In the genomic region with DNA sequence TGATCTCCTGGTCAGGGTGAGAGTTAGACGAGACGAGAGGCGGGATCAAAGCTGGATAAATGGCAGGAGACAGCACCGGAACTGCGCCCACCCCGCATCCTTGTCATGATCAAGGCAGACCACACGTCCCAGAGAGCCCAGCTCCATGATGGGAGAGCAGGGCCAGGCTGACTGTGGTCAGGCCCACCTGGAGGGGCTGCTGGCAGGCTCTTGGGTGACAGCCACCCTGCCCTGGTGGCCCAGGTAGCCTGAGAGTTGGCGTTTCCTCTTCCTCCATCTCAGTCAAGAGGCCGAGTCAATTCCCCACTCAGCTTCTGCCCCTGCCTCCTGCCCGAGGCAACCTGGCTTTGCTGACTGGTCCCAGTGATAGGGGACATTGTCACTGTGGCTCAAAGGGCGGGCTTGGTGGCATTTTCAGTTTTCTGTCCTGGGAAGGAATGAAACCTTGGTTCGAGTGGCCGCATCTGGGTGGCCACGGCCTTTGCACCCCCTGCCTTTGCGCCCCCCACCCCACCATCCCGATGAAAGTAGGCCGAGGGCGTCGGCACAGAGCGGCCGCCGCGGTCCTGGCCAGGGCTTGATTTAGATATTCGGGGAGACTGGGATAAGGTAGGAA, we compare ENCODE assay signal across 11 cellular contexts.
DNase-seq lines count a peak whose midpoint lies in the region; ATAC-seq and TF ChIP-seq lines count a peak whose summit lies in the region.
"Had no signal": no experiment of that assay in that cellular context is flagged by ENCODE, and none has a peak within 500 bp of the region (broad histone marks: within the 10 kb centered on the region; RNA-seq: fewer than 3 reads in every experiment).

No MANE protein-coding gene starts in this region.

- peaks cover 5% of the 10 kb centered on the region; the same call in 1 of the 2 replicates for H3K36me3 ChIP-seq in ACC112 (ENCODE audit: insufficient read depth, low read length)
- H3K36me3 ChIP-seq in left ventricle myocardium inferior = peaks cover 43% of the 10 kb centered on the region
- peaks cover 0 to 4% of the 10 kb centered on the region in 2 donors for H3K36me3 ChIP-seq in prostate gland
- H3K36me3 ChIP-seq in HAP-1 (replicated peaks) = peaks cover 56% of the 10 kb centered on the region

- H3K4me3 Mint-ChIP-seq in brain = peak overlapping the region in 1 of 5 experiments; percentile 36
- H3K4me3 Mint-ChIP-seq: naive thymus-derived CD8-positive, alpha-beta T cell had no signal

- H3K4me1 Mint-ChIP-seq in brain = peaks cover 18% of the 10 kb centered on the region

- H3K79me2 ChIP-seq in ACC112 (ENCODE audit: control insufficient read depth, insufficient read depth, low read length, unreplicated experiment) = peaks cover 98% of the 10 kb centered on the region

- no peaks in the 10 kb centered on the region for H3K27me3 ChIP-seq in ACC112 (ENCODE audit: insufficient read depth, low read length)
- H3K27me3 ChIP-seq in left ventricle myocardium inferior (ENCODE audit: low read depth) = no peaks in the 10 kb centered on the region
- no peaks in the 10 kb centered on the region for H3K27me3 ChIP-seq in prostate gland (replicated peaks; ENCODE audit: insufficient read depth)
- no peaks in the 10 kb centered on the region for H3K27me3 ChIP-seq in HAP-1 (ENCODE audit: low read depth)

- WGBS in prostate gland = 50% methylated on average over 24 of the region's 24 CpGs

- no peak overlapping the region for H2AFZ ChIP-seq in ACC112 (ENCODE audit: low read length, unreplicated experiment)

- H3K27ac Mint-ChIP-seq in brain = peak overlapping the region in 3 of 5 experiments; percentile 54 to 82 (median 65)
- H3K27ac Mint-ChIP-seq: naive thymus-derived CD8-positive, alpha-beta T cell had no signal

- DNase-seq in left ventricle myocardium inferior (peak; percentile 13), prostate gland (ENCODE audit: low spot score) (no peak), HAP-1 (ENCODE audit: low spot score in 2 of 2) (no peak)
- no peak for DNase-seq in stimulated activated CD4-positive, alpha-beta T cell treated with anti-CD3 and anti-CD28 coated beads, Interleukin-4, amount 100 ng/mL, for 4 hours
- DNase-seq: activated T-cell treated with anti-CD3 and anti-CD28 coated beads for 4 hours, KBM-7 had no signal

- TF ChIP-seq CTCF in brain (conservative IDR thresholded peaks at IDR 0.05) = no peak
- TF ChIP-seq CTCF in left ventricle myocardium inferior (IDR thresholded peaks at IDR 0.05; ENCODE audit: borderline replicate concordance) = no peak
- no peak for TF ChIP-seq CTCF in prostate gland (IDR thresholded peaks at IDR 0.05)

- H3K27ac ChIP-seq in ACC112 (ENCODE audit: low read depth, low read length) (peak overlapping the region; percentile 92), left ventricle myocardium inferior (replicated peaks) (peak overlapping the region; percentile 100), prostate gland (peak overlapping the region; percentile 96 to 99)

- H3K4me3 ChIP-seq in ACC112 (ENCODE audit: low read depth, low read length) (peak overlapping the region; percentile 67), left ventricle myocardium inferior (peak overlapping the region; percentile 96), prostate gland (no peak overlapping the region), HAP-1 (no peak overlapping the region)

- TF ChIP-seq POLR2A in prostate gland (IDR thresholded peaks at IDR 0.05) = no peak

- H3K27me3 Mint-ChIP-seq in brain = no peaks in the 10 kb centered on the region
- H3K27me3 Mint-ChIP-seq: naive thymus-derived CD8-positive, alpha-beta T cell had no signal

- in situ Hi-C loops in HAP-1 (cut with MboI; ENCODE audit: low sequenced_read_pairs) = no loop called here

- no peaks in the 10 kb centered on the region for H3K9me3 Mint-ChIP-seq in brain
- H3K9me3 Mint-ChIP-seq: naive thymus-derived CD8-positive, alpha-beta T cell had no signal

- H3K4me1 ChIP-seq in ACC112 (ENCODE audit: control insufficient read depth, insufficient read depth, low read length, unreplicated experiment) = peaks cover 68% of the 10 kb centered on the region
- peaks cover 100% of the 10 kb centered on the region for H3K4me1 ChIP-seq in left ventricle myocardium inferior
- peaks cover 68% of the 10 kb centered on the region for H3K4me1 ChIP-seq in prostate gland (replicated peaks)
- H3K4me1 ChIP-seq in HAP-1 = no peaks in the 10 kb centered on the region

- ATAC-seq in HG03097 (IDR thresholded peaks at IDR 0.05; ENCODE audit: low FRiP score, unreplicated experiment) = no peak
- no peak for ATAC-seq in HG02763 (IDR thresholded peaks at IDR 0.05; ENCODE audit: unreplicated experiment)
- ATAC-seq: naive thymus-derived CD8-positive, alpha-beta T cell had no signal

- H3K9me3 ChIP-seq in left ventricle myocardium inferior (replicated peaks) (no peaks in the 10 kb centered on the region), prostate gland (no peaks in the 10 kb centered on the region), HAP-1 (no peaks in the 10 kb centered on the region)

- intact Hi-C loops in left ventricle myocardium inferior (cut with micrococcal nuclease) = no loop called here
- intact Hi-C loops in prostate gland (cut with DNase I) = no loop called here

- H3K36me3 Mint-ChIP-seq in brain = peaks cover 6% of the 10 kb centered on the region
- H3K36me3 Mint-ChIP-seq: naive thymus-derived CD8-positive, alpha-beta T cell had no signal

Comparison
In these comparisons a context has a peak if more than half of its experiments do, and no peak if none do; other contexts are left out.
1. H3K4me3 ChIP-seq: peak in ACC112 (single experiment) and left ventricle myocardium inferior (single experiment); none in prostate gland (0 of 2) and HAP-1 (single experiment).
2. Peak in every context shown above with its lines, with median percentiles within 50 percentile points of each other: H3K27ac ChIP-seq.